In the genomic region with DNA sequence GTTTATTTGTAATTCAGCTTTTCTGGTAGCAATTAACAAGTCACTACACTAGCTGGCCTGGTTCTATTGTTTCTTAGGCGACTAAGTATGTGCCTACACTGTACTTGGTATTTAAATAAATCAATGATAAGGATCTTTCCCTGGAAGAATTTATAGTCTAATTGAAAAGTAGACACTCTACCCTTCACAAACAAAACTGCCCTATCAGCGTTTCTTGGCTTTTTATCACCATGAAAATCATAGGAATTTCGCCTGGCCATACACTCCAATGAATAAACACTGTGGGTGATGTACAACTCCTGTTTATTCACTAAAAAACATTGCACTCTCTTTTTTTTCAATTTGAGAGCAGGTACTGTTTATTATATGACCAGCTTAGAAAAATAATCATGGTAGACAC, we compare ENCODE assay signal across 3 cellular contexts.
TF ChIP-seq lines count a peak whose summit lies in the region.

No MANE protein-coding gene starts in this region.

TF ChIP-seq in HepG2, 621 proteins besides CTCF, POLR2A, EP300 and RAD21 (continues in another document):
- TF ChIP-seq MAFF (IDR thresholded peaks at IDR 0.05; ENCODE audit: low read depth, low read length) (peak; percentile 75), TBX3 (IDR thresholded peaks at IDR 0.05; ENCODE audit: borderline replicate concordance) (no peak), NCOA1 (CRISPR knock-in tag; IDR thresholded peaks at IDR 0.05) (no peak), ZSCAN12 (CRISPR knock-in tag; IDR thresholded peaks at IDR 0.05) (no peak), MED8 (CRISPR knock-in tag; IDR thresholded peaks at IDR 0.05; ENCODE audit: insufficient replicate concordance) (no peak), BORCS8-MEF2B (CRISPR knock-in tag; IDR thresholded peaks at IDR 0.05) (no peak), POGK (CRISPR knock-in tag; conservative IDR thresholded peaks at IDR 0.05) (no peak), ZNF292 (CRISPR knock-in tag; IDR thresholded peaks at IDR 0.05; ENCODE audit: borderline replicate concordance, low read depth) (no peak), MAFK (conservative IDR thresholded peaks at IDR 0.05 in 1 of 2, IDR thresholded peaks at IDR 0.05 in 1 of 2; ENCODE audit: low read length in 2 of 2) (peak; percentile 62 to 86; a peak in 3 of 4 replicates), MIER3 (CRISPR knock-in tag; IDR thresholded peaks at IDR 0.05; ENCODE audit: borderline replicate concordance) (no peak), CHCHD3 (CRISPR knock-in tag; IDR thresholded peaks at IDR 0.05) (no peak), ZBTB7B (CRISPR knock-in tag; IDR thresholded peaks at IDR 0.05) (no peak), ZNF431 (CRISPR knock-in tag; IDR thresholded peaks at IDR 0.05; ENCODE audit: borderline replicate concordance, low read depth) (no peak)
- TF ChIP-seq, protein P1, sequence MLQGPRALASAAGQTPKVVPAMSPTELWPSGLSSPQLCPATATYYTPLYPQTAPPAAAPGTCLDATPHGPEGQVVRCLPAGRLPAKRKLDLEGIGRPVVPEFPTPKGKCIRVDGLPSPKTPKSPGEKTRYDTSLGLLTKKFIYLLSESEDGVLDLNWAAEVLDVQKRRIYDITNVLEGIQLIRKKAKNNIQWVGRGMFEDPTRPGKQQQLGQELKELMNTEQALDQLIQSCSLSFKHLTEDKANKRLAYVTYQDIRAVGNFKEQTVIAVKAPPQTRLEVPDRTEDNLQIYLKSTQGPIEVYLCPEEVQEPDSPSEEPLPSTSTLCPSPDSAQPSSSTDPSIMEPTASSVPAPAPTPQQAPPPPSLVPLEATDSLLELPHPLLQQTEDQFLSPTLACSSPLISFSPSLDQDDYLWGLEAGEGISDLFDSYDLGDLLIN (CRISPR knock-in tag; IDR thresholded peaks at IDR 0.05; ENCODE audit: borderline replicate concordance): no peak
- TF ChIP-seq, protein P2, sequence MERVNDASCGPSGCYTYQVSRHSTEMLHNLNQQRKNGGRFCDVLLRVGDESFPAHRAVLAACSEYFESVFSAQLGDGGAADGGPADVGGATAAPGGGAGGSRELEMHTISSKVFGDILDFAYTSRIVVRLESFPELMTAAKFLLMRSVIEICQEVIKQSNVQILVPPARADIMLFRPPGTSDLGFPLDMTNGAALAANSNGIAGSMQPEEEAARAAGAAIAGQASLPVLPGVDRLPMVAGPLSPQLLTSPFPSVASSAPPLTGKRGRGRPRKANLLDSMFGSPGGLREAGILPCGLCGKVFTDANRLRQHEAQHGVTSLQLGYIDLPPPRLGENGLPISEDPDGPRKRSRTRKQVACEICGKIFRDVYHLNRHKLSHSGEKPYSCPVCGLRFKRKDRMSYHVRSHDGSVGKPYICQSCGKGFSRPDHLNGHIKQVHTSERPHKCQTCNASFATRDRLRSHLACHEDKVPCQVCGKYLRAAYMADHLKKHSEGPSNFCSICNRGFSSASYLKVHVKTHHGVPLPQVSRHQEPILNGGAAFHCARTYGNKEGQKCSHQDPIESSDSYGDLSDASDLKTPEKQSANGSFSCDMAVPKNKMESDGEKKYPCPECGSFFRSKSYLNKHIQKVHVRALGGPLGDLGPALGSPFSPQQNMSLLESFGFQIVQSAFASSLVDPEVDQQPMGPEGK (CRISPR knock-in tag; IDR thresholded peaks at IDR 0.05): no peak
- TF ChIP-seq, protein P3, sequence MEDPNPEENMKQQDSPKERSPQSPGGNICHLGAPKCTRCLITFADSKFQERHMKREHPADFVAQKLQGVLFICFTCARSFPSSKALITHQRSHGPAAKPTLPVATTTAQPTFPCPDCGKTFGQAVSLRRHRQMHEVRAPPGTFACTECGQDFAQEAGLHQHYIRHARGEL (CRISPR knock-in tag; IDR thresholded peaks at IDR 0.05): no peak

TF ChIP-seq in IMR-90, 13 proteins besides CTCF, POLR2A, EP300 and RAD21:
- TF ChIP-seq CEBPB (IDR thresholded peaks at IDR 0.05; ENCODE audit: low read depth, low read length) (no peak), MAFK (IDR thresholded peaks at IDR 0.05; ENCODE audit: low read depth, low read length) (peak; percentile 91)

TF ChIP-seq in H1, 55 proteins besides CTCF, POLR2A, EP300 and RAD21:
- TF ChIP-seq GABPA (IDR thresholded peaks at IDR 0.05; ENCODE audit: borderline replicate concordance, insufficient read depth, low read length) (no peak), CREB1 (IDR thresholded peaks at IDR 0.05) (no peak), MAFK (IDR thresholded peaks at IDR 0.05; ENCODE audit: low read depth, low read length) (peak; percentile 70; the same call in 1 of the 2 replicates)
